Comparison of ENCODE assay signal across 8 cellular contexts in genomic region chr14:75981826-75982723, GRCh38. TPM values are rescaled to one million over a fixed set of nuclear protein-coding genes. Genes with fewer than 3 reads are reported as not detected.
DNase-seq lines count a peak whose midpoint lies in the region; ATAC-seq and TF ChIP-seq lines count a peak whose summit lies in the region.

TSS of gene TGFB3 (minus strand) at chr14:75981995. CDS start at chr14:75980893, 1,102 bp downstream.

- peak; percentile 66 for TF ChIP-seq CTCF in glutamatergic neuron (IDR thresholded peaks at IDR 0.05; ENCODE audit: partially characterized antibody, unreplicated experiment)
- TF ChIP-seq CTCF in omental fat pad (IDR thresholded peaks at IDR 0.05), result no peak

- no peaks in the 10 kb centered on the region for H3F3A ChIP-seq in GM23248 (ENCODE audit: insufficient read depth)

- H3K4me2 ChIP-seq in GM23248 (ENCODE audit: unreplicated experiment), result peak within 1 kb of the TSS; percentile 95

- peaks cover 15% of the 10 kb centered on the region for H3K79me2 ChIP-seq in GM23248 (ENCODE audit: insufficient read depth)

- 1 to 3% methylated on average over 47 to 59 of the region's 64 CpGs for WGBS in GM23248 (ENCODE audit: low coverage in 1 of 2, low lambda C conversion rate in 2 of 2, missing lambda C conversion rate in 2 of 2), 2 experiments

- H4K20me1 ChIP-seq in GM23248 (ENCODE audit: insufficient read depth), result no peaks in the 10 kb centered on the region

- no peaks in the 10 kb centered on the region for H3K27me3 Mint-ChIP-seq in activated naive CD8-positive, alpha-beta T cell
- peaks cover 8% of the 10 kb centered on the region for H3K27me3 Mint-ChIP-seq in glutamatergic neuron (ENCODE audit: unreplicated experiment)

- H2AFZ ChIP-seq in GM23248, result peak within 1 kb of the TSS; percentile 98

- no peaks in the 10 kb centered on the region for H3K27me3 ChIP-seq in GM23248 (replicated peaks; ENCODE audit: insufficient read depth)

- peak within 1 kb of the TSS; percentile 94 for H3K4me3 ChIP-seq in GM23248

- H3K9ac ChIP-seq in GM23248, result peak within 1 kb of the TSS; percentile 94

- peaks cover 39% of the 10 kb centered on the region for H3K4me1 ChIP-seq in GM23248 (ENCODE audit: insufficient read depth)

- no peaks in the 10 kb centered on the region for H3K36me3 Mint-ChIP-seq in activated naive CD8-positive, alpha-beta T cell
- H3K36me3 Mint-ChIP-seq in glutamatergic neuron (ENCODE audit: unreplicated experiment), result no peaks in the 10 kb centered on the region

- peak; percentile 88 for DNase-seq in D341Med (ENCODE audit: low spot score)
- peak; percentile 92 for DNase-seq in GM23248
- peak; percentile 64 for DNase-seq in NCI-H1092 (lab: John Stamatoyannopoulos, UW)
- peak; percentile 32 for DNase-seq in SKM-1 (lab: John Stamatoyannopoulos, UW; ENCODE audit: unreplicated experiment)
- DNase-seq in glutamatergic neuron, result peak; percentile 89
- peak; percentile 46 for DNase-seq in omental fat pad (ENCODE audit: low spot score)
- DNase-seq in superior temporal gyrus (ENCODE audit: extremely low spot score), result peak; percentile 94

- H3K9me3 Mint-ChIP-seq in activated naive CD8-positive, alpha-beta T cell (ENCODE audit: low read depth), result no peaks in the 10 kb centered on the region
- H3K9me3 Mint-ChIP-seq in glutamatergic neuron (ENCODE audit: unreplicated experiment), result peaks cover 10% of the 10 kb centered on the region

- H3K9me2 ChIP-seq in GM23248 (ENCODE audit: insufficient read depth), result no peaks in the 10 kb centered on the region

- no peaks in the 10 kb centered on the region for H3K36me3 ChIP-seq in GM23248 (ENCODE audit: low read depth)

- H3K27ac ChIP-seq in GM23248, result peak within 1 kb of the TSS; percentile 77

- in situ Hi-C loops in GM23248 (cut with MboI), result loop anchor here (10.0 kb wide), 1 partner anchor 267 kb away; no protein-coding TSS in a partner anchor

- peak; percentile 75 for ATAC-seq in omental fat pad (ENCODE audit: low FRiP score)

- peak within 1 kb of the TSS; percentile 91 for H3K4me3 Mint-ChIP-seq in activated naive CD8-positive, alpha-beta T cell
- H3K4me3 Mint-ChIP-seq in glutamatergic neuron (ENCODE audit: unreplicated experiment), result peak within 1 kb of the TSS; percentile 97

- no peaks in the 10 kb centered on the region for H3K9me3 ChIP-seq in GM23248 (ENCODE audit: low read depth)

- peaks cover 47% of the 10 kb centered on the region for H3K4me1 Mint-ChIP-seq in activated naive CD8-positive, alpha-beta T cell (ENCODE audit: low read depth)
- peaks cover 38% of the 10 kb centered on the region for H3K4me1 Mint-ChIP-seq in glutamatergic neuron (ENCODE audit: low read depth, unreplicated experiment)

- peak within 1 kb of the TSS; percentile 87 for H3K27ac Mint-ChIP-seq in activated naive CD8-positive, alpha-beta T cell
- H3K27ac Mint-ChIP-seq in glutamatergic neuron (ENCODE audit: unreplicated experiment), result peak within 1 kb of the TSS; percentile 94

RNA-seq across cellular contexts. Expression of gene TGFB3, which starts in this region (rescaled TPM):
- 3.2 and 3.9 TPM in 2 replicates for total RNA-seq in GM23248 (2014; rRNA removed; shearing (Covaris generic))
- 3.7 and 4.0 TPM in 2 replicates for polyA plus RNA-seq in GM23248 (2016; fragmentation: Nextera tagmentation; extraction: Ambion mirVana)
- total RNA-seq in glutamatergic neuron (ENCODE audit: unreplicated experiment), result 55.7 TPM
- total RNA-seq in omental fat pad, result 10 to 100 TPM in 3 of 4 donors, 1 to 10 TPM in 1; 9.2 to 54.4 (median 29.6) TPM

Comparison
In these comparisons a context has a peak if more than half of its experiments do, and no peak if none do; other contexts are left out.
1. Peak in every context shown above with its lines: DNase-seq, ATAC-seq, H3K4me3 ChIP-seq and H3K27ac ChIP-seq.
2. DNase-seq: peak in every context shown above with its lines; median percentile 94 in superior temporal gyrus; 92 in GM23248; 89 in glutamatergic neuron; 88 in D341Med; 64 in NCI-H1092; 46 in omental fat pad; 32 in SKM-1.